30 cellular contexts compared by ENCODE assay signal in genomic region chr6:123562264-123562663, GRCh38.
"Had no signal": no experiment of that assay in that cellular context is flagged by ENCODE, and none has a peak within 500 bp of the region (broad histone marks: within the 10 kb centered on the region; RNA-seq: fewer than 3 reads in every experiment).

No MANE protein-coding gene starts in this region.

- H3K27ac Mint-ChIP-seq: activated CD4-positive, alpha-beta memory T cell treated with anti-CD3 and anti-CD28 coated beads, Interleukin-2, amount 10 ng/mL, durations not matched to agents 7 days and 5 days; activated CD4-positive, alpha-beta T cell treated with anti-CD3 and anti-CD28 coated beads, Interleukin-2, amount 10 ng/mL, durations not matched to agents 7 days and 5 days; activated naive CD8-positive, alpha-beta T cell; activated T-cell treated with anti-CD3 and anti-CD28 coated beads, Interleukin-2, amount 50 U/mL, for 24 hours; activated T-cell treated with anti-CD3 and anti-CD28 coated beads, Interleukin-2, amount 50 U/mL, for 72 hours; effector memory CD8-positive, alpha-beta T cell had no signal

- DNase-seq: activated CD4-positive, alpha-beta memory T cell treated with anti-CD3 and anti-CD28 coated beads, Interleukin-2, amount 10 ng/mL, durations not matched to agents 7 days and 5 days; activated CD4-positive, alpha-beta T cell treated with anti-CD3 and anti-CD28 coated beads for 1 hour; activated CD4-positive, alpha-beta T cell treated with anti-CD3 and anti-CD28 coated beads for 4 hours; activated CD4-positive, alpha-beta T cell treated with anti-CD3 and anti-CD28 coated beads, Interleukin-2, amount 10 ng/mL, durations not matched to agents 7 days and 5 days; activated CD4-positive, alpha-beta T cell treated with anti-CD3 and anti-CD28 coated beads, Interleukin-2, amount 50 U/mL, for 4 hours; activated CD8-positive, alpha-beta memory T cell treated with anti-CD3 and anti-CD28 coated beads, Interleukin-2, amount 50 U/mL, for 48 hours; activated effector memory CD4-positive, alpha-beta T cell treated with Interleukin-2 at 50 U/mL for 16 hours; activated gamma-delta T cell treated with Interleukin-2 at 50 U/mL for 16 hours; activated naive CD4-positive, alpha-beta T cell treated with anti-CD3 and anti-CD28 coated beads, Interleukin-2, amount 50 U/mL, for 16 hours; activated naive CD4-positive, alpha-beta T cell treated with Interleukin-2 at 50 U/mL for 16 hours; activated T-cell treated with anti-CD3 and anti-CD28 coated beads for 4 hours; activated T-cell treated with anti-CD3 and anti-CD28 coated beads, Interleukin-2, amount 50 U/mL, for 24 hours; activated T-cell treated with anti-CD3 and anti-CD28 coated beads, Interleukin-2, amount 50 U/mL, for 72 hours; amygdala; aorta; body of pancreas; caudate nucleus; cortex of kidney; dermis blood vessel endothelial cell; effector CD4-positive, alpha-beta T cell; effector memory CD8-positive, alpha-beta T cell; esophagus squamous epithelium; foreskin melanocyte; head of caudate nucleus; T-helper 2 cell had no signal

- H3K36me3 ChIP-seq: esophagus squamous epithelium had no signal

- FAIRE-seq: colon, endometrium, endothelial cell of umbilical vein had no signal

- H3K4me3 ChIP-seq: body of pancreas, esophagus squamous epithelium had no signal

- H3K36me3 Mint-ChIP-seq: activated naive CD8-positive, alpha-beta T cell had no signal

- H3K4me3 Mint-ChIP-seq: activated CD4-positive, alpha-beta memory T cell treated with anti-CD3 and anti-CD28 coated beads, Interleukin-2, amount 10 ng/mL, durations not matched to agents 7 days and 5 days; activated CD4-positive, alpha-beta T cell treated with anti-CD3 and anti-CD28 coated beads, Interleukin-2, amount 10 ng/mL, durations not matched to agents 7 days and 5 days; activated naive CD8-positive, alpha-beta T cell; activated T-cell treated with anti-CD3 and anti-CD28 coated beads, Interleukin-2, amount 50 U/mL, for 24 hours; activated T-cell treated with anti-CD3 and anti-CD28 coated beads, Interleukin-2, amount 50 U/mL, for 72 hours; effector memory CD8-positive, alpha-beta T cell had no signal

- H3K27me3 ChIP-seq: body of pancreas, esophagus squamous epithelium had no signal

- H3K4me1 Mint-ChIP-seq: activated CD4-positive, alpha-beta memory T cell treated with anti-CD3 and anti-CD28 coated beads, Interleukin-2, amount 10 ng/mL, durations not matched to agents 7 days and 5 days; activated CD4-positive, alpha-beta T cell treated with anti-CD3 and anti-CD28 coated beads, Interleukin-2, amount 10 ng/mL, durations not matched to agents 7 days and 5 days had no signal

- H3K27me3 Mint-ChIP-seq: activated CD4-positive, alpha-beta memory T cell treated with anti-CD3 and anti-CD28 coated beads, Interleukin-2, amount 10 ng/mL, durations not matched to agents 7 days and 5 days; activated CD4-positive, alpha-beta T cell treated with anti-CD3 and anti-CD28 coated beads, Interleukin-2, amount 10 ng/mL, durations not matched to agents 7 days and 5 days; activated naive CD8-positive, alpha-beta T cell; activated T-cell treated with anti-CD3 and anti-CD28 coated beads, Interleukin-2, amount 50 U/mL, for 24 hours; effector memory CD8-positive, alpha-beta T cell had no signal

- H3K27ac ChIP-seq: body of pancreas, epithelial cell of prostate, esophagus squamous epithelium had no signal

- H3K4me1 ChIP-seq: body of pancreas, esophagus squamous epithelium had no signal

- ATAC-seq: activated T-cell treated with anti-CD3 and anti-CD28 coated beads, Interleukin-2, amount 50 U/mL, for 72 hours; body of pancreas; effector memory CD8-positive, alpha-beta T cell had no signal

- H3K9me3 Mint-ChIP-seq: activated CD4-positive, alpha-beta T cell treated with anti-CD3 and anti-CD28 coated beads, Interleukin-2, amount 10 ng/mL, durations not matched to agents 7 days and 5 days had no signal
